9 cellular contexts compared by ENCODE assay signal in the genomic region with DNA sequence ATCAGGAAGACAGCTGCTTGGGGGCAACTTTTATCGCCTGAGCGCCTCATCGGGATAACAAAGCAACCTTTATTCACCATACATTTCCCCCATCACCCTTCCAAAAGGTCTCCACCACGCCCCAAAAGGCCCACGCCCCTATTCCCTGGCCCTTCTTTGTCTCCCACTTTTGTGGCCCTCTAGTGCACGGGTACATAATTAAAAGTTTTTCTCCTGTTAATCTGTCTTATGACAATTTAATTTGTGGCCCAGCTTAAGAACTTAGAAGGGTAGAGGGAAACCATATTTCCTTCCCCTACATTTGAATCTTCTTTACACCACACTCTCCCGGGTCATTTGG. TPM values are rescaled to one million over a fixed set of nuclear protein-coding genes. Genes with fewer than 3 reads are reported as not detected.
A peak's percentile ranks its signal among the peaks of the same experiment; 100 is the strongest.
DNase-seq lines count a peak whose midpoint lies in the region; ATAC-seq, FAIRE-seq and TF ChIP-seq lines count a peak whose summit lies in the region.
"Had no signal": no experiment of that assay in that cellular context is flagged by ENCODE, and none has a peak within 500 bp of the region (broad histone marks: within the 10 kb centered on the region; RNA-seq: fewer than 3 reads in every experiment).

No MANE protein-coding gene starts in this region.

- H2BK120ac ChIP-seq in neuronal stem cell (ENCODE audit: low read depth, low read length), result no peak overlapping the region

- WGBS in neuronal stem cell (ENCODE audit: extremely low coverage in 2 of 2, insufficient read length in 2 of 2, insufficient replicate concordance in 1 of 2), 2 donors, result no CpG with 5 or more reads among the region's 7 CpGs

- H3K4me2 ChIP-seq in endothelial cell of umbilical vein (ENCODE audit: insufficient read depth, low read length), result peak overlapping the region; percentile 96
- peak overlapping the region; percentile 75 for H3K4me2 ChIP-seq in neuronal stem cell (ENCODE audit: insufficient read depth, low read length, poor library complexity, severe bottlenecking)

- H2BK15ac ChIP-seq in neuronal stem cell (ENCODE audit: low read length), result no peak overlapping the region

- H2AK5ac ChIP-seq in neuronal stem cell (ENCODE audit: low read depth, low read length), result no peak overlapping the region

- H3K79me1 ChIP-seq in neuronal stem cell (ENCODE audit: low read depth, low read length), result peaks cover 4% of the 10 kb centered on the region

- H3K36me3 ChIP-seq in endothelial cell of umbilical vein (ENCODE audit: control insufficient read depth in 2 of 2, extremely low read depth in 1 of 2, insufficient read depth in 2 of 2, low read length in 2 of 2), result peaks cover 0 to 3% of the 10 kb centered on the region in 2 experiments
- H3K36me3 ChIP-seq in neuronal stem cell (replicated peaks in 1 of 2; ENCODE audit: control insufficient read depth in 2 of 2, insufficient read depth in 2 of 2, low read length in 2 of 2), result peaks cover under 1 to 19% of the 10 kb centered on the region in 2 donors

- no peak overlapping the region for H4K91ac ChIP-seq in neuronal stem cell (ENCODE audit: low read depth, low read length, poor library complexity)

- no TSS peak for BruUV-seq in endothelial cell of umbilical vein (replicated peaks; lab: Mats Ljungman, UMichigan)

- H3K9me1 ChIP-seq in endothelial cell of umbilical vein (replicated peaks; ENCODE audit: control insufficient read depth, extremely low read depth, insufficient read depth, low read length), result no peaks in the 10 kb centered on the region

- DNase-seq in NCI-H510A treated with DMSO at 0.1 percent for 48 hours (lab: John Stamatoyannopoulos, UW) (peak; percentile 25), NCI-H510A (lab: John Stamatoyannopoulos, UW) (no peak), SW480 (ENCODE audit: low spot score) (peak; percentile 65), endothelial cell of umbilical vein (ENCODE audit: low read depth, low spot score) (no peak), neuronal stem cell (ENCODE audit: low spot score) (no peak), ureter (ENCODE audit: low spot score) (no peak), NCI-H2227 treated with DMSO at 0.1 percent for 48 hours (lab: John Stamatoyannopoulos, UW) (no peak)

- no peak overlapping the region for H2BK5ac ChIP-seq in neuronal stem cell (ENCODE audit: low read length)

- H4K8ac ChIP-seq in neuronal stem cell (ENCODE audit: low read depth, low read length), result no peak overlapping the region

- H3K27ac ChIP-seq in endothelial cell of umbilical vein (ENCODE audit: insufficient read depth, low read depth, low read length) (peak overlapping the region; percentile 40), neuronal stem cell (replicated peaks; ENCODE audit: low read length) (no peak overlapping the region)

- peaks cover 4 to 18% of the 10 kb centered on the region in 2 experiments for H3K27me3 ChIP-seq in endothelial cell of umbilical vein (ENCODE audit: control insufficient read depth in 2 of 2, insufficient read depth in 2 of 2, low read length in 2 of 2)
- H3K27me3 ChIP-seq in neuronal stem cell (ENCODE audit: control insufficient read depth in 3 of 3, insufficient read depth in 3 of 3, low read depth in 1 of 3, low read length in 3 of 3), result peaks cover 0 to 32% (median 0%) of the 10 kb centered on the region in 3 experiments

- intact Hi-C loops in endothelial cell of umbilical vein (cut with micrococcal nuclease), result loop anchor here (2.0 to 5.0 kb wide), 5 partner anchors 46 to 614 kb away; a partner anchor contains a TSS

- H3K4me3 ChIP-seq in endothelial cell of umbilical vein (replicated peaks in 1 of 3; ENCODE audit: insufficient read depth in 1 of 3, low read depth in 1 of 3, low read length in 3 of 3), result peak overlapping the region; percentile 56 to 93 (median 75)
- H3K4me3 ChIP-seq in neuronal stem cell (ENCODE audit: low read length in 2 of 2), result peak overlapping the region; percentile 92 to 100

- no peak overlapping the region for H3K23ac ChIP-seq in neuronal stem cell (ENCODE audit: low read depth, low read length, poor library complexity)

- no peak overlapping the region for H3K14ac ChIP-seq in neuronal stem cell (ENCODE audit: low read length)

- peak; percentile 6 for TF ChIP-seq POLR2A in endothelial cell of umbilical vein (IDR thresholded peaks at IDR 0.05; ENCODE audit: low read depth, low read length)

- no peak overlapping the region for H3K4ac ChIP-seq in neuronal stem cell (ENCODE audit: low read length)

- ATAC-seq in HG03135 (IDR thresholded peaks at IDR 0.05; ENCODE audit: unreplicated experiment), result peak; percentile 22

- peaks cover 51% of the 10 kb centered on the region for H3K79me2 ChIP-seq in endothelial cell of umbilical vein (ENCODE audit: control insufficient read depth, insufficient read depth, low read length)

- no peaks in the 10 kb centered on the region for H4K20me1 ChIP-seq in endothelial cell of umbilical vein (replicated peaks; ENCODE audit: control insufficient read depth, extremely low read depth, insufficient read depth, low read length)

- POLR2A ChIA-PET in endothelial cell of umbilical vein (lab: Charles Lee), result interaction anchor here (1.4 kb wide), 1 partner anchor 46 kb away, joined by 4 read pairs; a partner anchor contains a TSS

- dilution Hi-C loops in endothelial cell of umbilical vein (cut with MboI; ENCODE audit: extremely low pct_ligation_motif_present, low sequenced_read_pairs), result no loop called here

- CTCF ChIA-PET in endothelial cell of umbilical vein (lab: Charles Lee), result interaction anchor here (0.8 to 4.4 kb wide), 30 partner anchors 16 to 619 kb away, joined by 3 to 45 read pairs (median 4); a partner anchor contains a TSS

- no peaks in the 10 kb centered on the region for H3K9me3 ChIP-seq in endothelial cell of umbilical vein (replicated peaks; ENCODE audit: control insufficient read depth, insufficient read depth, low read length)
- H3K9me3 ChIP-seq in neuronal stem cell (replicated peaks in 1 of 2; ENCODE audit: control insufficient read depth in 2 of 2, insufficient read depth in 1 of 2, low read depth in 1 of 2, low read length in 2 of 2), result no peaks in the 10 kb centered on the region

- peak overlapping the region; percentile 94 for H2AFZ ChIP-seq in endothelial cell of umbilical vein (ENCODE audit: low read depth, low read length)
- H2AFZ ChIP-seq in neuronal stem cell (ENCODE audit: low read length), result peak overlapping the region; percentile 97

- H3K4me1 ChIP-seq in endothelial cell of umbilical vein (ENCODE audit: control insufficient read depth, extremely low read depth, insufficient read depth, low read length), result peaks cover 21% of the 10 kb centered on the region
- H3K4me1 ChIP-seq in neuronal stem cell (ENCODE audit: control insufficient read depth in 2 of 2, insufficient read depth in 1 of 2, low read depth in 1 of 2, low read length in 2 of 2), result peaks cover 0 to 5% of the 10 kb centered on the region in 2 donors

- H3K9ac ChIP-seq in endothelial cell of umbilical vein (replicated peaks; ENCODE audit: extremely low read depth, insufficient read depth, low read length) (peak overlapping the region; percentile 94), neuronal stem cell (ENCODE audit: low read depth, low read length, poor library complexity) (peak overlapping the region; percentile 97)

- H2BK12ac ChIP-seq in neuronal stem cell (ENCODE audit: low read length), result no peak overlapping the region

- H3K18ac ChIP-seq in neuronal stem cell (ENCODE audit: low read length), result no peak overlapping the region

- TF ChIP-seq CTCF in endothelial cell of umbilical vein (IDR thresholded peaks at IDR 0.05; ENCODE audit: extremely low read depth in 1 of 2, insufficient read depth in 1 of 2, low read depth in 1 of 2, low read length in 2 of 2), result no peak

- no peak for FAIRE-seq in endothelial cell of umbilical vein (lab: Jason Lieb, UNC)
- FAIRE-seq: colon had no signal

TF ChIP-seq in endothelial cell of umbilical vein, 7 proteins besides CTCF, POLR2A, EP300 and RAD21 (continues in another document):
- TF ChIP-seq EZH2 (IDR thresholded peaks at IDR 0.05; ENCODE audit: borderline replicate concordance, low read depth, low read length, severe bottlenecking), result no peak
- TF ChIP-seq GATA2 (IDR thresholded peaks at IDR 0.05; ENCODE audit: insufficient read depth, insufficient read length, low read depth, low read length), result no peak
- no peak for TF ChIP-seq MYC (IDR thresholded peaks at IDR 0.05; ENCODE audit: low read depth, low read length)

RNA-seq across cellular contexts. Expression of a gene that starts 0.6 kb away (rescaled TPM):
- total RNA-seq in endothelial cell of umbilical vein, result 18.5 and 20.9 TPM in 2 replicates
- 15.1 and 16.0 TPM in 2 replicates for polyA plus RNA-seq in endothelial cell of umbilical vein
- polyA plus RNA-seq in endothelial cell of umbilical vein (2011; cell fraction: cytosol; rRNA removed), result 19.3 and 21.7 TPM in 2 replicates
- polyA plus RNA-seq in endothelial cell of umbilical vein (2011; cell fraction: nucleus; rRNA removed), result 22.8 and 31.2 TPM in 2 replicates
- 19.2 and 22.2 TPM in 2 replicates for polyA plus RNA-seq in endothelial cell of umbilical vein (2012)
- 12.9 and 17.1 TPM in 2 replicates for polyA minus RNA-seq in endothelial cell of umbilical vein
- 16.8 TPM for polyA minus RNA-seq in endothelial cell of umbilical vein (2011; cell fraction: cytosol; rRNA and poly(A)+ RNA removed)
- polyA minus RNA-seq in endothelial cell of umbilical vein (2011; cell fraction: nucleus; rRNA and poly(A)+ RNA removed), result 15.9 and 20.0 TPM in 2 replicates
- 34.9 TPM for polyA plus RNA-seq in neuronal stem cell (2013, experiment 1 of 2)
- polyA plus RNA-seq in neuronal stem cell (2013, experiment 2 of 2), result 34.5 TPM
- 14.3 TPM for total RNA-seq in ureter

RNA-seq across cellular contexts. Expression of a gene that starts 20.8 kb away (rescaled TPM):
- total RNA-seq in endothelial cell of umbilical vein (14.1 and 17.4 TPM in 2 replicates), ureter (22.7 TPM)
- polyA plus RNA-seq in endothelial cell of umbilical vein, result 5.0 and 5.7 TPM in 2 replicates
- polyA plus RNA-seq in endothelial cell of umbilical vein (2011; cell fraction: cytosol; rRNA removed), result 6.3 and 6.7 TPM in 2 replicates
- polyA plus RNA-seq in endothelial cell of umbilical vein (2011; cell fraction: nucleus; rRNA removed), result 12.8 and 13.5 TPM in 2 replicates
- polyA plus RNA-seq in endothelial cell of umbilical vein (2012), result 6.9 and 7.1 TPM in 2 replicates
- polyA minus RNA-seq in endothelial cell of umbilical vein, result 31.6 and 31.9 TPM in 2 replicates
- 8.4 TPM for polyA minus RNA-seq in endothelial cell of umbilical vein (2011; cell fraction: cytosol; rRNA and poly(A)+ RNA removed)
- polyA minus RNA-seq in endothelial cell of umbilical vein (2011; cell fraction: nucleus; rRNA and poly(A)+ RNA removed), result 70.8 and 79.2 TPM in 2 replicates
- 28.8 TPM for polyA plus RNA-seq in neuronal stem cell (2013, experiment 1 of 2)
- polyA plus RNA-seq in neuronal stem cell (2013, experiment 2 of 2), result 29.6 TPM

RNA-seq across cellular contexts. Expression of a gene that starts 46.0 kb away (rescaled TPM):
- total RNA-seq in endothelial cell of umbilical vein (22.0 and 22.6 TPM in 2 replicates), ureter (38.9 TPM)
- 4.3 and 7.1 TPM in 2 replicates for polyA plus RNA-seq in endothelial cell of umbilical vein
- 8.3 and 10.0 TPM in 2 replicates for polyA plus RNA-seq in endothelial cell of umbilical vein (2011; cell fraction: cytosol; rRNA removed)
- polyA plus RNA-seq in endothelial cell of umbilical vein (2011; cell fraction: nucleus; rRNA removed), result 9.9 and 15.2 TPM in 2 replicates
- 15.0 and 19.7 TPM in 2 replicates for polyA plus RNA-seq in endothelial cell of umbilical vein (2012)
- polyA minus RNA-seq in endothelial cell of umbilical vein, result 2.7 and 4.6 TPM in 2 replicates
- 10.5 TPM for polyA minus RNA-seq in endothelial cell of umbilical vein (2011; cell fraction: cytosol; rRNA and poly(A)+ RNA removed)
- 12.7 and 13.5 TPM in 2 replicates for polyA minus RNA-seq in endothelial cell of umbilical vein (2011; cell fraction: nucleus; rRNA and poly(A)+ RNA removed)
- polyA plus RNA-seq in neuronal stem cell (2013, experiment 1 of 2), result 34.4 TPM
- polyA plus RNA-seq in neuronal stem cell (2013, experiment 2 of 2), result 35.9 TPM

Comparison
In these comparisons a context has a peak if more than half of its experiments do, and no peak if none do; other contexts are left out.
1. DNase-seq: peak in NCI-H510A treated with DMSO at 0.1 percent for 48 hours (single experiment) and SW480 (single experiment); none in NCI-H510A (single experiment), endothelial cell of umbilical vein (single experiment), neuronal stem cell (single experiment), ureter (single experiment) and NCI-H2227 treated with DMSO at 0.1 percent for 48 hours (single experiment).